ENCODE assay signal across 8 cellular contexts in genomic region chr1:151908228-151908691, GRCh38. TPM values are rescaled to one million over a fixed set of nuclear protein-coding genes. Genes with fewer than 3 reads are reported as not detected.
DNase-seq lines count a peak whose midpoint lies in the region; ATAC-seq and TF ChIP-seq lines count a peak whose summit lies in the region.

No MANE protein-coding gene starts in this region.

- H2BK15ac ChIP-seq in H9 (ENCODE audit: low read depth, low read length): no peak overlapping the region

- no peak overlapping the region for H2AK5ac ChIP-seq in H9 (ENCODE audit: insufficient read length, low read length)

- peaks cover 15 to 20% of the 10 kb centered on the region in 2 experiments for H3K4me1 Mint-ChIP-seq in H9
- peaks cover 45% of the 10 kb centered on the region for H3K4me1 Mint-ChIP-seq in activated T-helper 17 cell treated with anti-CD3 and anti-CD28 coated beads, Interleukin-2, amount 50 U/mL, for 72 hours

- no peak overlapping the region for H2BK120ac ChIP-seq in H9 (ENCODE audit: low read depth, low read length, poor library complexity, severe bottlenecking)

- H3K4me2 ChIP-seq in H9 (ENCODE audit: insufficient read depth, insufficient read length, low read length): peak overlapping the region; percentile 79

- DNase-seq in AG08396 (ENCODE audit: low spot score) (peak; percentile 20), H9 (peak; percentile 68), right lobe of liver (no peak), HCEC 1CT (no peak)
- DNase-seq in effector CD4-positive, alpha-beta T cell: no peak

- peak overlapping the region in 2 of 3 donors; percentile 58 to 71 for H3K4me3 ChIP-seq in right lobe of liver

- H3K9ac ChIP-seq in H9 (ENCODE audit: extremely low read depth, insufficient read length, low read length): no peak overlapping the region

- H3T11ph ChIP-seq in H9 (ENCODE audit: low read length): no peak overlapping the region

- no peak overlapping the region for H2AFZ ChIP-seq in H9 (ENCODE audit: low read length)

- no peaks in the 10 kb centered on the region for H3K79me2 ChIP-seq in H9 (ENCODE audit: insufficient read depth, low read length)

- H3K36me3 Mint-ChIP-seq in H9 (ENCODE audit: insufficient read depth in 1 of 3, low read depth in 3 of 3): peaks cover 30 to 37% (median 34%) of the 10 kb centered on the region in 3 experiments
- peaks cover 38% of the 10 kb centered on the region for H3K36me3 Mint-ChIP-seq in activated T-helper 17 cell treated with anti-CD3 and anti-CD28 coated beads, Interleukin-2, amount 50 U/mL, for 72 hours (ENCODE audit: low read depth)

- H3K14ac ChIP-seq in H9 (ENCODE audit: insufficient read depth, low read length): no peak overlapping the region

- no peak overlapping the region for H3K18ac ChIP-seq in H9 (ENCODE audit: insufficient read length, low read depth, low read length)

- H3K27me3 ChIP-seq in H9 (ENCODE audit: insufficient read depth, low read length): no peaks in the 10 kb centered on the region
- no peaks in the 10 kb centered on the region for H3K27me3 ChIP-seq in right lobe of liver

- H2BK12ac ChIP-seq in H9 (ENCODE audit: insufficient read length, low read depth, low read length): no peak overlapping the region

- peaks cover 11% of the 10 kb centered on the region for H3K23me2 ChIP-seq in H9 (ENCODE audit: insufficient read length, low read depth, low read length, poor library complexity, severe bottlenecking)

- intact Hi-C loops in right lobe of liver (cut with DNase I): no loop called here

- peak overlapping the region in 2 of 3 experiments; percentile 37 to 81; a peak in 2 of 7 replicates for H3K27ac Mint-ChIP-seq in H9
- H3K27ac Mint-ChIP-seq in activated T-helper 17 cell treated with anti-CD3 and anti-CD28 coated beads, Interleukin-2, amount 50 U/mL, for 72 hours: peak overlapping the region; percentile 96

- no peaks in the 10 kb centered on the region for H3K36me3 ChIP-seq in right lobe of liver

- H4K20me1 ChIP-seq in H9 (ENCODE audit: control insufficient read depth, insufficient read depth, insufficient read length): no peaks in the 10 kb centered on the region

- H3K4me1 ChIP-seq in H9 (ENCODE audit: insufficient read depth, low read length) (no peaks in the 10 kb centered on the region; the same call in 1 of the 2 replicates), right lobe of liver (peaks cover 0 to 6% (median 0%) of the 10 kb centered on the region in 4 donors)

- no peak overlapping the region for H3K4ac ChIP-seq in H9 (ENCODE audit: low read depth, low read length)

- no peak for ATAC-seq in activated T-helper 17 cell treated with anti-CD3 and anti-CD28 coated beads, Interleukin-2, amount 50 U/mL, for 72 hours (replicated peaks)
- no peak for ATAC-seq in right lobe of liver
- ATAC-seq in GM21390 (IDR thresholded peaks at IDR 0.05; ENCODE audit: unreplicated experiment): no peak
- no peak for ATAC-seq in esophagus mucosa

- H3K4me3 Mint-ChIP-seq in H9: peak overlapping the region; percentile 54 to 80
- H3K4me3 Mint-ChIP-seq in activated T-helper 17 cell treated with anti-CD3 and anti-CD28 coated beads, Interleukin-2, amount 50 U/mL, for 72 hours: peak overlapping the region; percentile 80

- no peak overlapping the region for H2BK20ac ChIP-seq in H9 (ENCODE audit: low read depth, low read length, poor library complexity, severe bottlenecking)

- no peak overlapping the region for H2BK5ac ChIP-seq in H9 (ENCODE audit: insufficient read length, low read length)

- TF ChIP-seq POLR2A in right lobe of liver (IDR thresholded peaks at IDR 0.05): no peak

- peaks cover 25 to 41% of the 10 kb centered on the region in 2 experiments for H3K9me3 Mint-ChIP-seq in H9
- H3K9me3 Mint-ChIP-seq in activated T-helper 17 cell treated with anti-CD3 and anti-CD28 coated beads, Interleukin-2, amount 50 U/mL, for 72 hours: no peaks in the 10 kb centered on the region

- WGBS in H9 (ENCODE audit: extremely low coverage, insufficient read length, low lambda C conversion rate): no CpG with 5 or more reads among the region's 10 CpGs
- 71% methylated on average over 7 of the region's 10 CpGs for WGBS in right lobe of liver (ENCODE audit: insufficient coverage, low coverage, low lambda C conversion rate, missing lambda C conversion rate)

- no peak overlapping the region for H3K56ac ChIP-seq in H9 (ENCODE audit: insufficient read length, low read depth, low read length)

- H4K8ac ChIP-seq in H9 (replicated peaks; ENCODE audit: insufficient read length, low read depth, low read length): no peak overlapping the region

- H3K27ac ChIP-seq in H9 (ENCODE audit: insufficient read length, low read depth, low read length) (peak overlapping the region; percentile 20), right lobe of liver (no peak overlapping the region)

- no peak overlapping the region for H4K5ac ChIP-seq in H9 (ENCODE audit: insufficient read length, low read depth, low read length)

- H3K9me3 ChIP-seq in H9 (ENCODE audit: control insufficient read depth, low read depth, low read length) (peaks cover 6% of the 10 kb centered on the region), right lobe of liver (no peaks in the 10 kb centered on the region)

- TF ChIP-seq CTCF in H9 (conservative IDR thresholded peaks at IDR 0.05): peak; percentile 41; the same call in 2 of the 3 replicates
- peak in 1 of 4 donors; percentile 15 for TF ChIP-seq CTCF in right lobe of liver (IDR thresholded peaks at IDR 0.05)

- H4K91ac ChIP-seq in H9 (ENCODE audit: insufficient read length, low read depth, low read length): no peak overlapping the region

- peaks cover 2% of the 10 kb centered on the region; the same call in 1 of the 2 replicates for H3K27me3 Mint-ChIP-seq in H9 (ENCODE audit: low read depth)
- H3K27me3 Mint-ChIP-seq in activated T-helper 17 cell treated with anti-CD3 and anti-CD28 coated beads, Interleukin-2, amount 50 U/mL, for 72 hours: no peaks in the 10 kb centered on the region

- H3K79me1 ChIP-seq in H9 (ENCODE audit: insufficient read depth, low read depth, low read length, poor library complexity, severe bottlenecking): no peaks in the 10 kb centered on the region

- no peak overlapping the region for H3K23ac ChIP-seq in H9 (ENCODE audit: insufficient read length, low read depth, low read length)

RNA-seq across cellular contexts. Expression of gene THEM4, which starts 1.1 kb away (rescaled TPM):
- total RNA-seq in H9 (2021): 8.8 and 10.5 TPM in 2 replicates
- 10 to 100 TPM; 26.6 to 33.0 TPM for total RNA-seq in activated T-helper 17 cell treated with anti-CD3 and anti-CD28 coated beads, Interleukin-2, amount 50 U/mL, for 72 hours
- total RNA-seq in right lobe of liver: 10 to 100 TPM in 2 of 6 experiments, 1 to 10 TPM in 4; 8.5 to 19.1 (median 9.2) TPM
- total RNA-seq in esophagus mucosa: 4.8 TPM

RNA-seq across cellular contexts. Expression of gene THEM5, which starts 54.7 kb away (rescaled TPM):
- total RNA-seq in H9 (2021): not detected in 2 replicates
- total RNA-seq in activated T-helper 17 cell treated with anti-CD3 and anti-CD28 coated beads, Interleukin-2, amount 50 U/mL, for 72 hours: not detected
- not detected for total RNA-seq in right lobe of liver
- 0.32 TPM for total RNA-seq in esophagus mucosa

Comparison
In these comparisons a context has a peak if more than half of its experiments do, and no peak if none do; other contexts are left out.
1. DNase-seq: peak in AG08396 (single experiment) and H9 (single experiment); none in right lobe of liver (0 of 3), effector CD4-positive, alpha-beta T cell (single experiment) and HCEC 1CT (single experiment).